In the genomic region with DNA sequence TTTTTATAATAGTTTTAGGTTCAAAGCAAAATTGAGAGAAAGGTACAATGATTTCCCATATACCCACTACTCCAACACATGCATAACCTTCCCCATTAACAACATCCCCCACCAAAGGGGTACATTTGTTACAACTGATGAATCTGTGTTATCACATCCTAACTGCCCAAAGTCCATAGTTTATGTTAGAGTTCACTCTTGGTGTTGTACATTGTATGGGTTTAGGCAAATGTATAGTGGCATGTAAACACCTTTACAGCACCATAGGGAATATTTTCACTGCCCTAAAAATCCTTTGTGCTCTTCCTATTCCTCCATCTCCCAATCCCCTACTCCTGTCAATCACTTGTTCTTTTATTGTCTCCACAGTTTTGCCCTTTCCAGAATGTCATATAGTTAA, we compare ENCODE assay signal across 28 cellular contexts.
"Had no signal": no experiment of that assay in that cellular context is flagged by ENCODE, and none has a peak within 500 bp of the region (broad histone marks: within the 10 kb centered on the region; RNA-seq: fewer than 3 reads in every experiment).

No MANE protein-coding gene starts in this region.

- DNase-seq: colonic mucosa; cortex of kidney; dermis blood vessel endothelial cell; dorsolateral prefrontal cortex; effector CD4-positive, alpha-beta T cell; effector CD8-positive, alpha-beta T cell; effector memory CD4-positive, alpha-beta T cell; effector memory CD8-positive, alpha-beta T cell; endodermal cell; erythroblast; esophagus squamous epithelium; foreskin fibroblast; foreskin keratinocyte; foreskin melanocyte; gastrocnemius medialis; glutamatergic neuron; head of caudate nucleus; heart left ventricle; heart right ventricle had no signal

- H3K36me3 ChIP-seq: colonic mucosa, esophagus muscularis mucosa, esophagus squamous epithelium, gastrocnemius medialis, gastroesophageal sphincter, heart left ventricle, heart right ventricle had no signal

- H3K4me3 ChIP-seq: colonic mucosa, coronary artery, dorsolateral prefrontal cortex, esophagus muscularis mucosa, esophagus squamous epithelium, gastrocnemius medialis, gastroesophageal sphincter, heart left ventricle, heart right ventricle had no signal

- H3K27me3 ChIP-seq: colonic mucosa, esophagus muscularis mucosa, esophagus squamous epithelium, foreskin keratinocyte, gastrocnemius medialis, gastroesophageal sphincter, heart left ventricle, heart right ventricle had no signal

- FAIRE-seq: colon, endometrium, endothelial cell of umbilical vein, frontal cortex had no signal

- H3K27ac ChIP-seq: colonic mucosa, coronary artery, dorsolateral prefrontal cortex, epithelial cell of prostate, esophagus muscularis mucosa, esophagus squamous epithelium, foreskin keratinocyte, gastrocnemius medialis, gastroesophageal sphincter, heart left ventricle, heart right ventricle had no signal

- H3K4me1 ChIP-seq: colonic mucosa, esophagus muscularis mucosa, esophagus squamous epithelium, foreskin keratinocyte, gastrocnemius medialis, gastroesophageal sphincter, heart left ventricle, heart right ventricle had no signal

- ATAC-seq: effector memory CD8-positive, alpha-beta T cell; esophagus mucosa; foreskin keratinocyte; gastrocnemius medialis; gastroesophageal sphincter; heart left ventricle; heart right ventricle had no signal

- H3K9me3 ChIP-seq: colonic mucosa, gastrocnemius medialis had no signal
